In genomic region chr2:20812779-20813178, GRCh38 we compare ENCODE assay signal across 1 cellular context.
A peak's percentile ranks its signal among the peaks of the same experiment; 100 is the strongest.
TF ChIP-seq lines count a peak whose summit lies in the region.

No MANE protein-coding gene starts in this region.

TF ChIP-seq in HepG2, 621 proteins besides CTCF, POLR2A, EP300 and RAD21:
- TF ChIP-seq ZNF747 (CRISPR knock-in tag; IDR thresholded peaks at IDR 0.05; ENCODE audit: borderline replicate concordance) = no peak
- no peak for TF ChIP-seq ZFP36 (IDR thresholded peaks at IDR 0.05; ENCODE audit: borderline replicate concordance, low read depth, low read length, partially characterized antibody)
- no peak for TF ChIP-seq ZNF550 (CRISPR knock-in tag; IDR thresholded peaks at IDR 0.05; ENCODE audit: borderline replicate concordance)
- 0 out of 2 replicates have a peak, but pooled peaks have one; percentile 31 for TF ChIP-seq CEBPG (CRISPR knock-in tag; IDR thresholded peaks at IDR 0.05)
- TF ChIP-seq ARID5B (CRISPR knock-in tag; IDR thresholded peaks at IDR 0.05) = no peak
- TF ChIP-seq THAP11 (CRISPR knock-in tag; IDR thresholded peaks at IDR 0.05) = no peak
- peak; percentile 83 for TF ChIP-seq CEBPB (IDR thresholded peaks at IDR 0.05; ENCODE audit: borderline replicate concordance, low read depth, low read length)
- no peak for TF ChIP-seq ZGPAT (CRISPR knock-in tag; IDR thresholded peaks at IDR 0.05)
